In the genomic region with DNA sequence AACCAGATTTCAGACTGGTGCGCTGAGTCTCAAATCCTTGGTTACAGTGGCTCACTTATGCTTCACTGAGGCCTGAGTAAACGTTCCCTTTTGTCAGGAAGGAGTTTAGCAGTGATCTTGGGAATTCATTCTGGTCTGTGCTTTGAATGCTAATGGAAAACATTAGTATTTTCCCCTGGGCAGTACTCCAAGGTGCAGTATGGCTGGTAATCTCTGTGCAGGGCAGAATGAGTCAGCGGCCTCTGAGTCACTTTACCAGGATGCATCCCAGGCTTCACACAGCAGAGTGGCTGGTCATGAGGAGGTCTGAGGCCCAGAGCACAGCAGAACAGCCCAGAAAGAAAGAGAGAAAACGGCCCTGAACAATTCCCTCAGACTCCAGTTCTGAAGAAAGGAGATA, we compare ENCODE assay signal across 9 cellular contexts. TPM values are rescaled to one million over a fixed set of nuclear protein-coding genes. Genes with fewer than 3 reads are reported as not detected.
A peak's percentile ranks its signal among the peaks of the same experiment; 100 is the strongest.
DNase-seq lines count a peak whose midpoint lies in the region; ATAC-seq and TF ChIP-seq lines count a peak whose summit lies in the region.
"Had no signal": no experiment of that assay in that cellular context is flagged by ENCODE, and none has a peak within 500 bp of the region (broad histone marks: within the 10 kb centered on the region; RNA-seq: fewer than 3 reads in every experiment).

No MANE protein-coding gene starts in this region.

- H3K36me3 Mint-ChIP-seq in naive thymus-derived CD8-positive, alpha-beta T cell = no peaks in the 10 kb centered on the region

- peaks cover 5 to 25% (median 17%) of the 10 kb centered on the region in 5 donors for H3K27me3 Mint-ChIP-seq in naive thymus-derived CD8-positive, alpha-beta T cell

- no peak for TF ChIP-seq CTCF in BJ (IDR thresholded peaks at IDR 0.05; ENCODE audit: insufficient read depth, low read depth, low read length)
- no peak for TF ChIP-seq CTCF in PC-3 (conservative IDR thresholded peaks at IDR 0.05; ENCODE audit: low read depth, low read length)

- H2AFZ ChIP-seq in PC-3 (ENCODE audit: low read length) (peak overlapping the region; percentile 37), Karpas-422 (ENCODE audit: low read length) (no peak overlapping the region)

- peaks cover 6% of the 10 kb centered on the region for H3F3A ChIP-seq in PC-3 (ENCODE audit: low read length, unreplicated experiment)

- H4K20me1 ChIP-seq in PC-3 (ENCODE audit: low read length) (no peaks in the 10 kb centered on the region), Karpas-422 (ENCODE audit: insufficient read depth, low read depth, low read length) (no peaks in the 10 kb centered on the region)

- H3K36me3 ChIP-seq in BJ (ENCODE audit: control insufficient read depth, insufficient read depth, low read length) (no peaks in the 10 kb centered on the region), PC-3 (ENCODE audit: low read depth, low read length) (no peaks in the 10 kb centered on the region), Karpas-422 (ENCODE audit: insufficient read depth, low read length) (no peaks in the 10 kb centered on the region)
- H3K36me3 ChIP-seq: cardiac muscle cell had no signal

- peaks cover 21% of the 10 kb centered on the region for H3K4me1 ChIP-seq in PC-3 (ENCODE audit: insufficient read depth, low read length)
- H3K4me1 ChIP-seq in Karpas-422 (ENCODE audit: low read length) = no peaks in the 10 kb centered on the region

- no peaks in the 10 kb centered on the region for H3K27me3 ChIP-seq in BJ (ENCODE audit: control insufficient read depth, insufficient read depth, low read length)
- no peaks in the 10 kb centered on the region; the same call in 1 of the 2 replicates for H3K27me3 ChIP-seq in PC-3 (ENCODE audit: low read length)
- no peaks in the 10 kb centered on the region for H3K27me3 ChIP-seq in Karpas-422 (ENCODE audit: low read length)
- H3K27me3 ChIP-seq: cardiac muscle cell had no signal

- peak overlapping the region; percentile 70 for H3K4me2 ChIP-seq in PC-3 (ENCODE audit: low read length)
- no peak overlapping the region for H3K4me2 ChIP-seq in Karpas-422 (ENCODE audit: low read depth, low read length, poor library complexity, severe bottlenecking)

- H3K4me3 ChIP-seq in BJ (ENCODE audit: low read depth, low read length) (no peak overlapping the region), PC-3 (ENCODE audit: low read length) (no peak overlapping the region; the same call in 1 of the 2 replicates), Karpas-422 (ENCODE audit: low read length) (no peak overlapping the region)
- H3K4me3 ChIP-seq: cardiac muscle cell had no signal

- H3K27ac ChIP-seq in PC-3 (ENCODE audit: low read length) = peak overlapping the region; percentile 98
- no peak overlapping the region for H3K27ac ChIP-seq in Karpas-422 (ENCODE audit: low read length)
- H3K27ac ChIP-seq: cardiac muscle cell had no signal

- H3K9me3 ChIP-seq in PC-3 (ENCODE audit: low read length) = no peaks in the 10 kb centered on the region
- no peaks in the 10 kb centered on the region for H3K9me3 ChIP-seq in Karpas-422 (ENCODE audit: low read length)

- no peaks in the 10 kb centered on the region for H3K4me1 Mint-ChIP-seq in naive thymus-derived CD8-positive, alpha-beta T cell

- no peaks in the 10 kb centered on the region for H3K9me2 ChIP-seq in PC-3 (replicated peaks; ENCODE audit: low read length)
- H3K9me2 ChIP-seq in Karpas-422 (replicated peaks; ENCODE audit: insufficient read depth, low read length) = no peaks in the 10 kb centered on the region

- BruUV-seq in PC-3 (replicated peaks; lab: Mats Ljungman, UMichigan) = no TSS peak

- no peak overlapping the region for H3K4me3 Mint-ChIP-seq in naive thymus-derived CD8-positive, alpha-beta T cell

- peaks cover 0 to 2% (median 0%) of the 10 kb centered on the region in 9 donors for H3K9me3 Mint-ChIP-seq in naive thymus-derived CD8-positive, alpha-beta T cell

- CTCF ChIA-PET in BJ (lab: Yijun Ruan, JAX) (interaction anchor here (1.0 to 1.1 kb wide), 2 partner anchors 8 to 169 kb away, joined by 4 read pairs; no protein-coding TSS in a partner anchor), PC-3 (lab: Charles Lee) (no interaction called here)

- no peaks in the 10 kb centered on the region for H3K79me2 ChIP-seq in PC-3 (ENCODE audit: low read length)
- no peaks in the 10 kb centered on the region for H3K79me2 ChIP-seq in Karpas-422 (ENCODE audit: low read length)

- POLR2A ChIA-PET in BJ (lab: Charles Lee) = no interaction called here
- POLR2A ChIA-PET in PC-3 (lab: Charles Lee; ENCODE audit: unreplicated experiment) = no interaction called here
- POLR2A ChIA-PET in naive thymus-derived CD8-positive, alpha-beta T cell (lab: Charles Lee) = no interaction called here

- peak; percentile 100 for ATAC-seq in PC-3
- no peak for ATAC-seq in naive thymus-derived CD8-positive, alpha-beta T cell
- no peak for ATAC-seq in HG03571 (IDR thresholded peaks at IDR 0.05; ENCODE audit: unreplicated experiment)

- DNase-seq in BJ (ENCODE audit: low read depth) (peak; percentile 86), PC-3 (peak; percentile 92), fibroblast of peridontal ligament (ENCODE audit: extremely low read depth) (peak; percentile 99), nucleus accumbens (lab: John Stamatoyannopoulos, UW) (peak in 42 of 56 donors; percentile 1 to 90 (median 42)), NCI-H1048 (lab: John Stamatoyannopoulos, UW) (no peak), Karpas-422 (no peak)
- DNase-seq in naive thymus-derived CD8-positive, alpha-beta T cell = no peak

- intact Hi-C loops in PC-3 (cut with micrococcal nuclease) = loop anchor here (1.0 kb wide), 1 partner anchor 49 kb away; no protein-coding TSS in a partner anchor

- H3K9ac ChIP-seq in PC-3 (ENCODE audit: low read length) (peak overlapping the region; percentile 59), Karpas-422 (ENCODE audit: low read length) (no peak overlapping the region)

- no peak overlapping the region for H3K27ac Mint-ChIP-seq in naive thymus-derived CD8-positive, alpha-beta T cell

RNA-seq across cellular contexts. Expression of gene PCA3, which starts 54.0 kb away (rescaled TPM):
- not detected in 2 replicates for polyA plus RNA-seq in BJ (2011; rRNA removed)
- not detected in 2 replicates for polyA minus RNA-seq in BJ (2011; rRNA and poly(A)+ RNA removed)
- not detected in 2 replicates for total RNA-seq in PC-3 (2014; rRNA removed)
- not detected for total RNA-seq in naive thymus-derived CD8-positive, alpha-beta T cell
- not detected for polyA plus RNA-seq in naive thymus-derived CD8-positive, alpha-beta T cell
- 0.19 TPM in 1 of 2 replicates, not detected in the other for total RNA-seq in Karpas-422 (2014; rRNA removed; shearing (Covaris generic); ENCODE audit: low replicate concordance)
- total RNA-seq: cardiac muscle cell had no signal
- polyA plus RNA-seq: cardiac muscle cell had no signal

Comparison
In these comparisons a context has a peak if more than half of its experiments do, and no peak if none do; other contexts are left out.
1. DNase-seq: peak in BJ (single experiment), PC-3 (single experiment), fibroblast of peridontal ligament (single experiment) and nucleus accumbens (42 of 56); none in naive thymus-derived CD8-positive, alpha-beta T cell (0 of 10), NCI-H1048 (single experiment) and Karpas-422 (single experiment).